1 cellular context compared by ENCODE assay signal in the genomic region with DNA sequence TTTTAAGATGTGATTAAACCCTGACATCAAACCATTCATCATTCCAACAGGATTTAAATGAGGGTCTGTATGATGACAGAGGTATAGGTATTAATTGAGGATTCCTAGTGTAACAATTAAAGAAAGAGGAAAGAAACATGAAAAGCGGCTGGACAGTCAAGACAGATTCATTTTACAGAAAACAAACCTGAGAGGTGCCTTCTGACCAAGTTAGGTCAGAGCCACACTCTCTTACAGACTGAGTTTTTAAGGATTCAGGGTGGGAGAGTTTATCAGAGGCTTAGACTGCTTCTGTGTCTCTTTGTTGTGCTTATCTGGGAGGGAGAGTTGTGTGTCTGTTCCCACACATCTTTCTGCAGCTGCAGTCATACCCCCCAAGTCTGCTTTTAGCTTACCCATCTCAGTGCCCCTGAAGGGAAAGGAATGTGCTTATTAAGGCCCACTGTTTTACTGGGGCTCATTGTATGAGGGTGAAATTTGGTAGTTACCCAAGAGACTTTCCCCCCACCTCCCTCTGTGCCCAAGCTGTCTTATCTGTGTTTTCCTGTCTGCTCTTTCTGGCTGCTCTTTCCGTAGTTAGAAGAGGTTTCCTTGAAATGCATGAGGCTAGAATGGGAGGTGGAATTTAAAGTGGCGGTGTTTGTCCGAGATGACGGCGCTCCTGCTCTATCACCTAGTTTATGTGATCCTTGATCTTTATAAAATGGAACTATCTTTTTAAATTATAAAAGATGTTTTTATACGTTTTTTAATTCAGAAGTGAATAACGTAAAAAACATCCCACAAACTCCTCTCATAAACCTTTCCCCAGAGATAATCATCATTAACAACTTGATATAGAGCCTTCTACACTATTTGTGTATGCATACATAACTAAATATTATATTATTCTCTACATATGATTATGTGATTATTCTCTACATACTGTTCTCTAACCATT.
TF ChIP-seq lines count a peak whose summit lies in the region.

No MANE protein-coding gene starts in this region.

TF ChIP-seq in WTC11, 78 proteins besides CTCF, POLR2A, EP300 and RAD21 (continued from another document):
- TF ChIP-seq ZNF396 (CRISPR knock-in tag; IDR thresholded peaks at IDR 0.05; ENCODE audit: borderline replicate concordance) (no peak), CREM (CRISPR knock-in tag; IDR thresholded peaks at IDR 0.05) (no peak), NR2C2 (CRISPR knock-in tag; IDR thresholded peaks at IDR 0.05) (no peak), MXD4 (CRISPR knock-in tag; IDR thresholded peaks at IDR 0.05; ENCODE audit: borderline replicate concordance) (no peak), TEAD4 (CRISPR knock-in tag; IDR thresholded peaks at IDR 0.05) (no peak), ELF4 (CRISPR knock-in tag; IDR thresholded peaks at IDR 0.05; ENCODE audit: low read depth) (no peak), NFYB (CRISPR knock-in tag; conservative IDR thresholded peaks at IDR 0.05; ENCODE audit: low read depth) (no peak)
- TF ChIP-seq, protein P1, sequence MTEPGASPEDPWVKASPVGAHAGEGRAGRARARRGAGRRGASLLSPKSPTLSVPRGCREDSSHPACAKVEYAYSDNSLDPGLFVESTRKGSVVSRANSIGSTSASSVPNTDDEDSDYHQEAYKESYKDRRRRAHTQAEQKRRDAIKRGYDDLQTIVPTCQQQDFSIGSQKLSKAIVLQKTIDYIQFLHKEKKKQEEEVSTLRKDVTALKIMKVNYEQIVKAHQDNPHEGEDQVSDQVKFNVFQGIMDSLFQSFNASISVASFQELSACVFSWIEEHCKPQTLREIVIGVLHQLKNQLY (CRISPR knock-in tag; IDR thresholded peaks at IDR 0.05), result no peak
- TF ChIP-seq, protein P2, sequence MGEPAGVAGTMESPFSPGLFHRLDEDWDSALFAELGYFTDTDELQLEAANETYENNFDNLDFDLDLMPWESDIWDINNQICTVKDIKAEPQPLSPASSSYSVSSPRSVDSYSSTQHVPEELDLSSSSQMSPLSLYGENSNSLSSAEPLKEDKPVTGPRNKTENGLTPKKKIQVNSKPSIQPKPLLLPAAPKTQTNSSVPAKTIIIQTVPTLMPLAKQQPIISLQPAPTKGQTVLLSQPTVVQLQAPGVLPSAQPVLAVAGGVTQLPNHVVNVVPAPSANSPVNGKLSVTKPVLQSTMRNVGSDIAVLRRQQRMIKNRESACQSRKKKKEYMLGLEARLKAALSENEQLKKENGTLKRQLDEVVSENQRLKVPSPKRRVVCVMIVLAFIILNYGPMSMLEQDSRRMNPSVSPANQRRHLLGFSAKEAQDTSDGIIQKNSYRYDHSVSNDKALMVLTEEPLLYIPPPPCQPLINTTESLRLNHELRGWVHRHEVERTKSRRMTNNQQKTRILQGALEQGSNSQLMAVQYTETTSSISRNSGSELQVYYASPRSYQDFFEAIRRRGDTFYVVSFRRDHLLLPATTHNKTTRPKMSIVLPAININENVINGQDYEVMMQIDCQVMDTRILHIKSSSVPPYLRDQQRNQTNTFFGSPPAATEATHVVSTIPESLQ (CRISPR knock-in tag; IDR thresholded peaks at IDR 0.05), result no peak
- TF ChIP-seq, protein P3, sequence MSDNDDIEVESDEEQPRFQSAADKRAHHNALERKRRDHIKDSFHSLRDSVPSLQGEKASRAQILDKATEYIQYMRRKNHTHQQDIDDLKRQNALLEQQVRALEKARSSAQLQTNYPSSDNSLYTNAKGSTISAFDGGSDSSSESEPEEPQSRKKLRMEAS (CRISPR knock-in tag; IDR thresholded peaks at IDR 0.05), result no peak
- TF ChIP-seq, protein P4, sequence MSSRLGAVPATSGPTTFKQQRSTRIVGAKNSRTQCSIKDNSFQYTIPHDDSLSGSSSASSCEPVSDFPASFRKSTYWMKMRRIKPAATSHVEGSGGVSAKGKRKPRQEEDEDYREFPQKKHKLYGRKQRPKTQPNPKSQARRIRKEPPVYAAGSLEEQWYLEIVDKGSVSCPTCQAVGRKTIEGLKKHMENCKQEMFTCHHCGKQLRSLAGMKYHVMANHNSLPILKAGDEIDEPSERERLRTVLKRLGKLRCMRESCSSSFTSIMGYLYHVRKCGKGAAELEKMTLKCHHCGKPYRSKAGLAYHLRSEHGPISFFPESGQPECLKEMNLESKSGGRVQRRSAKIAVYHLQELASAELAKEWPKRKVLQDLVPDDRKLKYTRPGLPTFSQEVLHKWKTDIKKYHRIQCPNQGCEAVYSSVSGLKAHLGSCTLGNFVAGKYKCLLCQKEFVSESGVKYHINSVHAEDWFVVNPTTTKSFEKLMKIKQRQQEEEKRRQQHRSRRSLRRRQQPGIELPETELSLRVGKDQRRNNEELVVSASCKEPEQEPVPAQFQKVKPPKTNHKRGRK (CRISPR knock-in tag; IDR thresholded peaks at IDR 0.05; ENCODE audit: borderline replicate concordance), result no peak
- TF ChIP-seq, protein P5, sequence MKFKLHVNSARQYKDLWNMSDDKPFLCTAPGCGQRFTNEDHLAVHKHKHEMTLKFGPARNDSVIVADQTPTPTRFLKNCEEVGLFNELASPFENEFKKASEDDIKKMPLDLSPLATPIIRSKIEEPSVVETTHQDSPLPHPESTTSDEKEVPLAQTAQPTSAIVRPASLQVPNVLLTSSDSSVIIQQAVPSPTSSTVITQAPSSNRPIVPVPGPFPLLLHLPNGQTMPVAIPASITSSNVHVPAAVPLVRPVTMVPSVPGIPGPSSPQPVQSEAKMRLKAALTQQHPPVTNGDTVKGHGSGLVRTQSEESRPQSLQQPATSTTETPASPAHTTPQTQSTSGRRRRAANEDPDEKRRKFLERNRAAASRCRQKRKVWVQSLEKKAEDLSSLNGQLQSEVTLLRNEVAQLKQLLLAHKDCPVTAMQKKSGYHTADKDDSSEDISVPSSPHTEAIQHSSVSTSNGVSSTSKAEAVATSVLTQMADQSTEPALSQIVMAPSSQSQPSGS (CRISPR knock-in tag; IDR thresholded peaks at IDR 0.05; ENCODE audit: borderline replicate concordance, low read depth), result no peak
- TF ChIP-seq, protein P6, sequence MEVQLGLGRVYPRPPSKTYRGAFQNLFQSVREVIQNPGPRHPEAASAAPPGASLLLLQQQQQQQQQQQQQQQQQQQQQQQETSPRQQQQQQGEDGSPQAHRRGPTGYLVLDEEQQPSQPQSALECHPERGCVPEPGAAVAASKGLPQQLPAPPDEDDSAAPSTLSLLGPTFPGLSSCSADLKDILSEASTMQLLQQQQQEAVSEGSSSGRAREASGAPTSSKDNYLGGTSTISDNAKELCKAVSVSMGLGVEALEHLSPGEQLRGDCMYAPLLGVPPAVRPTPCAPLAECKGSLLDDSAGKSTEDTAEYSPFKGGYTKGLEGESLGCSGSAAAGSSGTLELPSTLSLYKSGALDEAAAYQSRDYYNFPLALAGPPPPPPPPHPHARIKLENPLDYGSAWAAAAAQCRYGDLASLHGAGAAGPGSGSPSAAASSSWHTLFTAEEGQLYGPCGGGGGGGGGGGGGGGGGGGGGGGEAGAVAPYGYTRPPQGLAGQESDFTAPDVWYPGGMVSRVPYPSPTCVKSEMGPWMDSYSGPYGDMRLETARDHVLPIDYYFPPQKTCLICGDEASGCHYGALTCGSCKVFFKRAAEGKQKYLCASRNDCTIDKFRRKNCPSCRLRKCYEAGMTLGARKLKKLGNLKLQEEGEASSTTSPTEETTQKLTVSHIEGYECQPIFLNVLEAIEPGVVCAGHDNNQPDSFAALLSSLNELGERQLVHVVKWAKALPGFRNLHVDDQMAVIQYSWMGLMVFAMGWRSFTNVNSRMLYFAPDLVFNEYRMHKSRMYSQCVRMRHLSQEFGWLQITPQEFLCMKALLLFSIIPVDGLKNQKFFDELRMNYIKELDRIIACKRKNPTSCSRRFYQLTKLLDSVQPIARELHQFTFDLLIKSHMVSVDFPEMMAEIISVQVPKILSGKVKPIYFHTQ (CRISPR knock-in tag; IDR thresholded peaks at IDR 0.05), result no peak
- TF ChIP-seq, protein P7, sequence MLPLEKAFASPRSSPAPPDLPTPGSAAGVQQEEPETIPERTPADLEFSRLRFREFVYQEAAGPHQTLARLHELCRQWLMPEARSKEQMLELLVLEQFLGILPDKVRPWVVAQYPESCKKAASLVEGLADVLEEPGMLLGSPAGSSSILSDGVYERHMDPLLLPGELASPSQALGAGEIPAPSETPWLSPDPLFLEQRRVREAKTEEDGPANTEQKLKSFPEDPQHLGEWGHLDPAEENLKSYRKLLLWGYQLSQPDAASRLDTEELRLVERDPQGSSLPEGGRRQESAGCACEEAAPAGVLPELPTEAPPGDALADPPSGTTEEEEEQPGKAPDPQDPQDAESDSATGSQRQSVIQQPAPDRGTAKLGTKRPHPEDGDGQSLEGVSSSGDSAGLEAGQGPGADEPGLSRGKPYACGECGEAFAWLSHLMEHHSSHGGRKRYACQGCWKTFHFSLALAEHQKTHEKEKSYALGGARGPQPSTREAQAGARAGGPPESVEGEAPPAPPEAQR (CRISPR knock-in tag; IDR thresholded peaks at IDR 0.05), result no peak
